ENCODE assay signal across 16 cellular contexts in genomic region chr9:2934883-2935282, GRCh38.
A peak's percentile ranks its signal among the peaks of the same experiment; 100 is the strongest.
DNase-seq lines count a peak whose midpoint lies in the region; ATAC-seq, FAIRE-seq and TF ChIP-seq lines count a peak whose summit lies in the region.
"Had no signal": no experiment of that assay in that cellular context is flagged by ENCODE, and none has a peak within 500 bp of the region (broad histone marks: within the 10 kb centered on the region; RNA-seq: fewer than 3 reads in every experiment).

No MANE protein-coding gene starts in this region.

- TF ChIP-seq CTCF in HepG2 (CRISPR knock-in tag; IDR thresholded peaks at IDR 0.05) (no peak), right lobe of liver (IDR thresholded peaks at IDR 0.05) (no peak), kidney (IDR thresholded peaks at IDR 0.05; ENCODE audit: borderline replicate concordance, extremely low read depth, insufficient read depth) (no peak), spleen (IDR thresholded peaks at IDR 0.05 in 8 of 11, conservative IDR thresholded peaks at IDR 0.05 in 3 of 11) (no peak)
- TF ChIP-seq CTCF in CD8-positive, alpha-beta T cell (IDR thresholded peaks at IDR 0.05), result no peak

- H3K27ac ChIP-seq in HepG2 (ENCODE audit: extremely low read length, insufficient read depth, low read length) (no peak overlapping the region), right lobe of liver (no peak overlapping the region), kidney (ENCODE audit: low read depth in 2 of 2, low read length in 2 of 2) (no peak overlapping the region), spleen (no peak overlapping the region)
- no peak overlapping the region for H3K27ac ChIP-seq in CD8-positive, alpha-beta T cell (ENCODE audit: low read depth, low read length)
- H3K27ac ChIP-seq: 22Rv1, BLaER1, HL-60 had no signal

- H3K27me3 Mint-ChIP-seq in CD8-positive, alpha-beta T cell (ENCODE audit: low read depth), result peaks cover 7% of the 10 kb centered on the region

- peak overlapping the region; percentile 33 for H3K4me2 ChIP-seq in HepG2 (ENCODE audit: low read depth, low read length)
- H3K4me2 ChIP-seq: BLaER1 had no signal

- H3K9me3 Mint-ChIP-seq in CD8-positive, alpha-beta T cell, result no peaks in the 10 kb centered on the region

- DNase-seq in HepG2 (ENCODE audit: low spot score) (no peak), right lobe of liver (no peak), kidney (peak; percentile 57), spleen (peak; percentile 65), GM12891 (ENCODE audit: insufficient read length, low spot score) (no peak)
- no peak for DNase-seq in CD8-positive, alpha-beta T cell
- DNase-seq: Calu3, DMS 273 treated with DMSO at 0.1 percent for 48 hours had no signal

- H3K27ac Mint-ChIP-seq in CD8-positive, alpha-beta T cell, result no peak overlapping the region

- H3K27me3 ChIP-seq in HepG2 (ENCODE audit: control insufficient read depth in 1 of 2, insufficient read depth in 2 of 2, low read length in 2 of 2) (no peaks in the 10 kb centered on the region), right lobe of liver (no peaks in the 10 kb centered on the region), spleen (replicated peaks in 1 of 7) (peaks cover 0 to 4% (median 0%) of the 10 kb centered on the region in 7 donors)
- H3K27me3 ChIP-seq in CD8-positive, alpha-beta T cell (ENCODE audit: insufficient read depth, low read length), result no peaks in the 10 kb centered on the region
- H3K27me3 ChIP-seq: BLaER1 had no signal

- no peaks in the 10 kb centered on the region for H3K36me3 Mint-ChIP-seq in CD8-positive, alpha-beta T cell

- ATAC-seq in HepG2 (peak; percentile 27; the same call in 2 of the 3 replicates), right lobe of liver (no peak), HG02981 (IDR thresholded peaks at IDR 0.05; ENCODE audit: unreplicated experiment) (no peak)
- ATAC-seq in CD8-positive, alpha-beta T cell, result no peak
- ATAC-seq: K562 had no signal

- H3K36me3 ChIP-seq in HepG2 (replicated peaks in 1 of 2; ENCODE audit: control insufficient read depth in 1 of 2, insufficient read depth in 2 of 2, low read length in 2 of 2) (no peaks in the 10 kb centered on the region), right lobe of liver (no peaks in the 10 kb centered on the region), kidney (ENCODE audit: control insufficient read depth in 1 of 2, insufficient read depth in 2 of 2, low read length in 2 of 2) (no peaks in the 10 kb centered on the region), spleen (no peaks in the 10 kb centered on the region)
- H3K36me3 ChIP-seq in CD8-positive, alpha-beta T cell (ENCODE audit: insufficient read depth, low read length), result no peaks in the 10 kb centered on the region
- H3K36me3 ChIP-seq: BLaER1, HAP-1 had no signal

- TF ChIP-seq POLR2A in HepG2 (IDR thresholded peaks at IDR 0.05; ENCODE audit: insufficient read depth in 1 of 2, low read depth in 2 of 2, low read length in 2 of 2), result no peak
- TF ChIP-seq POLR2A in right lobe of liver (IDR thresholded peaks at IDR 0.05), result no peak
- no peak for TF ChIP-seq POLR2A in spleen (IDR thresholded peaks at IDR 0.05)
- TF ChIP-seq POLR2A in GM12891 (IDR thresholded peaks at IDR 0.05; ENCODE audit: low read depth, low read length), result no peak

- FAIRE-seq in HepG2 (lab: Jason Lieb, UNC), result no peak
- no peak for FAIRE-seq in kidney (lab: Jason Lieb, UNC)
- no peak for FAIRE-seq in GM12891 (lab: Jason Lieb, UNC)
- FAIRE-seq: GM19239, H1, K562 had no signal

- H3K4me1 Mint-ChIP-seq in CD8-positive, alpha-beta T cell (ENCODE audit: low read depth), result no peaks in the 10 kb centered on the region

- H3K79me2 ChIP-seq in HepG2 (ENCODE audit: insufficient read depth, low read length), result no peaks in the 10 kb centered on the region

- 0% methylated on average over 1 of the region's 7 CpGs for WGBS in HepG2 (ENCODE audit: low lambda C conversion rate)
- WGBS in right lobe of liver (ENCODE audit: insufficient coverage, low coverage, low lambda C conversion rate, missing lambda C conversion rate), result 56% methylated on average over 1 of the region's 7 CpGs
- WGBS in spleen, 5 donors, result 85 to 95% (median 94%) methylated on average over 5 to 7 of the region's 7 CpGs

- H3K4me3 ChIP-seq in HepG2 (replicated peaks in 1 of 3; ENCODE audit: insufficient read depth in 1 of 3, low read depth in 2 of 3, low read length in 3 of 3) (no peak overlapping the region), right lobe of liver (no peak overlapping the region), kidney (ENCODE audit: low read length in 2 of 2) (no peak overlapping the region), spleen (no peak overlapping the region)
- no peak overlapping the region for H3K4me3 ChIP-seq in CD8-positive, alpha-beta T cell (ENCODE audit: low read depth, low read length)
- H3K4me3 ChIP-seq: BLaER1, HAP-1, K562 had no signal

- no peaks in the 10 kb centered on the region for H3K4me1 ChIP-seq in HepG2 (ENCODE audit: insufficient read depth, low read length)
- H3K4me1 ChIP-seq in right lobe of liver, result no peaks in the 10 kb centered on the region
- H3K4me1 ChIP-seq in kidney (ENCODE audit: control insufficient read depth in 1 of 2, insufficient read depth in 1 of 2, low read depth in 1 of 2, low read length in 2 of 2), result no peaks in the 10 kb centered on the region
- no peaks in the 10 kb centered on the region for H3K4me1 ChIP-seq in spleen
- H3K4me1 ChIP-seq in CD8-positive, alpha-beta T cell (ENCODE audit: insufficient read depth, low read length), result no peaks in the 10 kb centered on the region
- H3K4me1 ChIP-seq: BLaER1, HAP-1 had no signal

- no peak overlapping the region for H2AFZ ChIP-seq in HepG2 (ENCODE audit: low read length)

- POLR2A ChIA-PET in HepG2 (lab: Yijun Ruan, JAX), result no interaction called here
- POLR2A ChIA-PET in CD8-positive, alpha-beta T cell (lab: Charles Lee), result no interaction called here

- CTCF ChIA-PET in HepG2 (lab: Yijun Ruan, JAX; ENCODE audit: low intra/inter-chr PET ratio, low total read pairs), result no interaction called here
- CTCF ChIA-PET in CD8-positive, alpha-beta T cell (lab: Charles Lee), result interaction anchor here (0.7 kb wide), 1 partner anchor 28 kb away, joined by 3 read pairs; no protein-coding TSS in a partner anchor

- intact Hi-C loops in HepG2 (cut with micrococcal nuclease; ENCODE audit: unreplicated experiment), result no loop called here
- intact Hi-C loops in right lobe of liver (cut with DNase I), result no loop called here
- intact Hi-C loops in kidney (cut with DNase I), result no loop called here
- intact Hi-C loops in spleen (cut with DNase I; ENCODE audit: low total_unique reads), result no loop called here
- intact Hi-C loops in CD8-positive, alpha-beta T cell (cut with DNase I, micrococcal nuclease), result no loop called here

- no TSS peak for BruUV-seq in HepG2 (replicated peaks; lab: Mats Ljungman, UMichigan)

- H3K9ac ChIP-seq in HepG2 (ENCODE audit: insufficient read depth, low read depth, low read length) (no peak overlapping the region), kidney (ENCODE audit: low read length in 2 of 2) (no peak overlapping the region)
- H3K9ac ChIP-seq: BLaER1 had no signal

- H3K4me3 Mint-ChIP-seq in CD8-positive, alpha-beta T cell, result no peak overlapping the region

- H4K20me1 ChIP-seq in HepG2 (ENCODE audit: insufficient read depth, low read length), result no peaks in the 10 kb centered on the region
- H4K20me1 ChIP-seq: BLaER1 had no signal

- in situ Hi-C loops in HepG2 (cut with HindIII; ENCODE audit: extremely low pct_ligation_motif_present, low pct_unique_long_range_greater_than_20kb), result no loop called here

- TF ChIP-seq RAD21 in HepG2 (CRISPR knock-in tag; IDR thresholded peaks at IDR 0.05), result no peak

- no peaks in the 10 kb centered on the region for H3K9me3 ChIP-seq in HepG2 (ENCODE audit: low read length)
- no peaks in the 10 kb centered on the region for H3K9me3 ChIP-seq in right lobe of liver
- no peaks in the 10 kb centered on the region for H3K9me3 ChIP-seq in kidney (ENCODE audit: control insufficient read depth in 1 of 2, low read length in 2 of 2)
- peaks cover 0 to 10% (median 0%) of the 10 kb centered on the region in 8 donors for H3K9me3 ChIP-seq in spleen
- H3K9me3 ChIP-seq in CD8-positive, alpha-beta T cell (ENCODE audit: low read length), result no peaks in the 10 kb centered on the region
- H3K9me3 ChIP-seq: HAP-1 had no signal

- TF ChIP-seq EP300 in HepG2 (IDR thresholded peaks at IDR 0.05; ENCODE audit: low read depth in 2 of 2, low read length in 2 of 2) (no peak), HepG2 (CRISPR knock-in tag; IDR thresholded peaks at IDR 0.05; ENCODE audit: borderline replicate concordance) (no peak)

TF ChIP-seq in HepG2, 621 proteins besides CTCF, POLR2A, EP300 and RAD21 (continues in another document):
- no peak for TF ChIP-seq ZFP41 (CRISPR knock-in tag; IDR thresholded peaks at IDR 0.05; ENCODE audit: borderline replicate concordance)
- TF ChIP-seq MEIS2 (CRISPR knock-in tag; IDR thresholded peaks at IDR 0.05), result no peak
- no peak for TF ChIP-seq ZNF891 (CRISPR knock-in tag; IDR thresholded peaks at IDR 0.05)
- no peak for TF ChIP-seq ATF7 (IDR thresholded peaks at IDR 0.05)
- no peak for TF ChIP-seq ATF7 (CRISPR knock-in tag; IDR thresholded peaks at IDR 0.05)
- no peak for TF ChIP-seq CCDC6 (CRISPR knock-in tag; IDR thresholded peaks at IDR 0.05)
- TF ChIP-seq ZNF709 (CRISPR knock-in tag; IDR thresholded peaks at IDR 0.05), result no peak
- no peak for TF ChIP-seq ZNF879 (CRISPR knock-in tag; IDR thresholded peaks at IDR 0.05)
- TF ChIP-seq ZNF414 (CRISPR knock-in tag; IDR thresholded peaks at IDR 0.05), result no peak

TF ChIP-seq in GM12891, 5 proteins besides CTCF, POLR2A, EP300 and RAD21:
- no peak for TF ChIP-seq POLR2AphosphoS5 (IDR thresholded peaks at IDR 0.05; ENCODE audit: low read depth, low read length)
- TF ChIP-seq PAX5 (IDR thresholded peaks at IDR 0.05; ENCODE audit: insufficient read depth, low read length, severe bottlenecking), result no peak
- no peak for TF ChIP-seq POU2F2 (IDR thresholded peaks at IDR 0.05; ENCODE audit: low read depth, low read length)
- TF ChIP-seq SPI1 (IDR thresholded peaks at IDR 0.05; ENCODE audit: low read depth, low read length), result no peak
- no peak for TF ChIP-seq TAF1 (IDR thresholded peaks at IDR 0.05; ENCODE audit: low read depth, low read length)

Comparison
In these comparisons a context has a peak if more than half of its experiments do, and no peak if none do; other contexts are left out.
1. DNase-seq: peak in kidney (single experiment) and spleen (single experiment); none in HepG2 (single experiment), right lobe of liver (0 of 3), GM12891 (single experiment) and CD8-positive, alpha-beta T cell (0 of 7).